Comparison of ENCODE assay signal across 8 cellular contexts in genomic region chr11:46537851-46538295, GRCh38. TPM values are rescaled to one million over a fixed set of nuclear protein-coding genes. Genes with fewer than 3 reads are reported as not detected.
DNase-seq lines count a peak whose midpoint lies in the region; ATAC-seq and TF ChIP-seq lines count a peak whose summit lies in the region.

No MANE protein-coding gene starts in this region.

- no peak overlapping the region for H2AFZ ChIP-seq in trophoblast cell (ENCODE audit: insufficient read depth, low read length, poor library complexity)

- no peaks in the 10 kb centered on the region for H3K36me3 Mint-ChIP-seq in glutamatergic neuron (ENCODE audit: unreplicated experiment)

- H3K4me2 ChIP-seq in trophoblast cell (ENCODE audit: low read length), result no peak overlapping the region

- no peaks in the 10 kb centered on the region for H3K79me1 ChIP-seq in trophoblast cell (ENCODE audit: low read length)

- no peak overlapping the region for H4K8ac ChIP-seq in trophoblast cell (ENCODE audit: low read depth, low read length)

- H2BK12ac ChIP-seq in trophoblast cell (ENCODE audit: low read length), result no peak overlapping the region

- peaks cover 1% of the 10 kb centered on the region for H3K9me3 Mint-ChIP-seq in glutamatergic neuron (ENCODE audit: unreplicated experiment)

- H2BK5ac ChIP-seq in trophoblast cell (ENCODE audit: low read depth, low read length, poor library complexity), result no peak overlapping the region

- H2BK120ac ChIP-seq in trophoblast cell (ENCODE audit: insufficient read depth, low read length, poor library complexity), result no peak overlapping the region

- H3K4me1 ChIP-seq in A673 (ENCODE audit: insufficient read depth, low read length, poor library complexity, severe bottlenecking) (peaks cover 30% of the 10 kb centered on the region), trophoblast cell (ENCODE audit: control insufficient read depth in 1 of 2, insufficient read depth in 2 of 2, low read length in 2 of 2) (no peaks in the 10 kb centered on the region)

- no peak overlapping the region for H3K4ac ChIP-seq in trophoblast cell (ENCODE audit: low read depth, low read length)

- CTCF ChIA-PET in A673 (lab: Charles Lee), result interaction anchor here (0.6 to 1.5 kb wide), 4 partner anchors 48 to 149 kb away, joined by 3 to 13 read pairs (median 5); no protein-coding TSS in a partner anchor

- H3K9me3 ChIP-seq in A673 (ENCODE audit: low read depth, low read length, poor library complexity, severe bottlenecking) (no peaks in the 10 kb centered on the region), trophoblast cell (ENCODE audit: insufficient read depth, low read depth, low read length) (no peaks in the 10 kb centered on the region)

- no peak overlapping the region for H4K91ac ChIP-seq in trophoblast cell (ENCODE audit: low read depth, low read length)

- H3K27me3 ChIP-seq in A673 (replicated peaks; ENCODE audit: insufficient read depth, low read depth, low read length, poor library complexity) (no peaks in the 10 kb centered on the region), trophoblast cell (ENCODE audit: insufficient read depth, low read length) (no peaks in the 10 kb centered on the region)

- H3K4me3 ChIP-seq in A673 (ENCODE audit: low read depth, low read length, poor library complexity, severe bottlenecking) (no peak overlapping the region), trophoblast cell (ENCODE audit: low read depth, low read length) (no peak overlapping the region)

- peaks cover 24% of the 10 kb centered on the region for H3K4me1 Mint-ChIP-seq in glutamatergic neuron (ENCODE audit: low read depth, unreplicated experiment)

- BruUV-seq in A673 (replicated peaks; lab: Mats Ljungman, UMichigan), result no TSS peak

- no CpG with 5 or more reads among the region's 3 CpGs for WGBS in trophoblast cell (ENCODE audit: extremely low coverage, insufficient coverage, insufficient read length)

- H3K18ac ChIP-seq in trophoblast cell (ENCODE audit: low read length), result no peak overlapping the region

- H3K27ac Mint-ChIP-seq in glutamatergic neuron (ENCODE audit: unreplicated experiment), result peak overlapping the region; percentile 94

- peak; percentile 96 for DNase-seq in A673 (ENCODE audit: low spot score)
- peak; percentile 89 for DNase-seq in NCI-H1092 treated with DMSO at 0.1 percent for 48 hours (lab: John Stamatoyannopoulos, UW)
- DNase-seq in SK-N-DZ (ENCODE audit: low spot score), result peak; percentile 83
- DNase-seq in activated naive CD4-positive, alpha-beta T cell treated with anti-CD3 and anti-CD28 coated beads, Interleukin-2, amount 50 U/mL, for 16 hours, result peak; percentile 57
- DNase-seq in glutamatergic neuron, result peak; percentile 71
- peak; percentile 71 to 91 for DNase-seq in trophoblast cell

- H3K27me3 Mint-ChIP-seq in glutamatergic neuron (ENCODE audit: unreplicated experiment), result peaks cover 5% of the 10 kb centered on the region

- H3K27ac ChIP-seq in A673 (ENCODE audit: low read depth, low read length, poor library complexity, severe bottlenecking) (no peak overlapping the region), trophoblast cell (ENCODE audit: low read depth, low read length) (no peak overlapping the region)

- no peak overlapping the region for H3K23ac ChIP-seq in trophoblast cell (ENCODE audit: low read length)

- intact Hi-C loops in A673 (cut with micrococcal nuclease; ENCODE audit: unreplicated experiment), result loop anchor here (1.0 to 2.0 kb wide), 3 partner anchors 47 to 169 kb away; no protein-coding TSS in a partner anchor

- no peak overlapping the region for H2AK5ac ChIP-seq in trophoblast cell (ENCODE audit: low read length)

- POLR2A ChIA-PET in A673 (lab: Charles Lee; ENCODE audit: low non-redundant PET), result no interaction called here

- H3K79me2 ChIP-seq in trophoblast cell (ENCODE audit: control insufficient read depth, insufficient read depth, low read length, poor library complexity), result no peaks in the 10 kb centered on the region

- H4K12ac ChIP-seq in trophoblast cell (ENCODE audit: low read depth, low read length), result no peak overlapping the region

- H3K14ac ChIP-seq in trophoblast cell (ENCODE audit: low read length), result no peak overlapping the region

- peak overlapping the region; percentile 57 for H3K4me3 Mint-ChIP-seq in glutamatergic neuron (ENCODE audit: unreplicated experiment)

- no peak overlapping the region for H3K9ac ChIP-seq in trophoblast cell (ENCODE audit: low read length)

- peaks cover 24% of the 10 kb centered on the region for H3K36me3 ChIP-seq in A673 (ENCODE audit: insufficient read depth, low read length, poor library complexity, severe bottlenecking)
- H3K36me3 ChIP-seq in trophoblast cell (ENCODE audit: control insufficient read depth in 1 of 2, insufficient read depth in 2 of 2, low read length in 2 of 2), result peaks cover 14 to 17% of the 10 kb centered on the region in 2 experiments

- TF ChIP-seq CTCF in A673 (conservative IDR thresholded peaks at IDR 0.05; ENCODE audit: low read depth, low read length), result peak; percentile 100
- peak; percentile 60 for TF ChIP-seq CTCF in glutamatergic neuron (IDR thresholded peaks at IDR 0.05; ENCODE audit: partially characterized antibody, unreplicated experiment)

- ATAC-seq in GM18870 (IDR thresholded peaks at IDR 0.05; ENCODE audit: unreplicated experiment) (peak; percentile 53), GM18520 (IDR thresholded peaks at IDR 0.05; ENCODE audit: unreplicated experiment) (no peak)

RNA-seq across cellular contexts. Expression of gene AMBRA1, which starts 56.0 kb away (rescaled TPM):
- total RNA-seq in A673 (2021), result 69.9 and 78.1 TPM in 2 replicates
- polyA plus RNA-seq in SK-N-DZ (2014; cell fraction: cytosol; rRNA removed), result 18.9 and 20.4 TPM in 2 replicates
- 8.0 and 13.1 TPM in 2 replicates for polyA plus RNA-seq in SK-N-DZ (2014; cell fraction: nucleus; rRNA removed)
- 49.0 TPM for total RNA-seq in glutamatergic neuron (ENCODE audit: unreplicated experiment)
- 12.9 and 14.9 TPM in 2 replicates for polyA plus RNA-seq in trophoblast cell (2013)
